9 cellular contexts compared by ENCODE assay signal in genomic region chr1:157073944-157074685, GRCh38. TPM values are rescaled to one million over a fixed set of nuclear protein-coding genes. Genes with fewer than 3 reads are reported as not detected.
DNase-seq lines count a peak whose midpoint lies in the region; ATAC-seq, FAIRE-seq and TF ChIP-seq lines count a peak whose summit lies in the region.
"Had no signal": no experiment of that assay in that cellular context is flagged by ENCODE, and none has a peak within 500 bp of the region (broad histone marks: within the 10 kb centered on the region; RNA-seq: fewer than 3 reads in every experiment).

No MANE protein-coding gene starts in this region.

- H3K4me1 ChIP-seq in gastroesophageal sphincter (peaks cover 0 to 8% (median 0%) of the 10 kb centered on the region in 3 donors), pancreas (peaks cover 0 to 3% (median 0%) of the 10 kb centered on the region in 3 donors)

- H3K4me3 ChIP-seq in gastroesophageal sphincter (peak overlapping the region in 1 of 2 donors; percentile 20), pancreas (no peak overlapping the region)

- no peak for TF ChIP-seq EP300 in gastroesophageal sphincter (IDR thresholded peaks at IDR 0.05)

- peak; percentile 87 for TF ChIP-seq CTCF in 22Rv1 (IDR thresholded peaks at IDR 0.05)
- peak; percentile 68 for TF ChIP-seq CTCF in GM12872 (IDR thresholded peaks at IDR 0.05; ENCODE audit: insufficient read depth, low read depth, low read length)
- peak; percentile 39 to 86 (median 64) for TF ChIP-seq CTCF in gastroesophageal sphincter (IDR thresholded peaks at IDR 0.05)
- TF ChIP-seq CTCF in pancreas (IDR thresholded peaks at IDR 0.05): peak; percentile 43 to 68 (median 56)

- WGBS in gastroesophageal sphincter (ENCODE audit: low coverage in 1 of 2), 2 donors: 0 to 40% methylated on average over 1 to 3 of the region's 35 CpGs
- WGBS in pancreas, 2 donors: 22% methylated on average over 34 to 35 of the region's 35 CpGs

- no peak for TF ChIP-seq POLR2A in gastroesophageal sphincter (IDR thresholded peaks at IDR 0.05)

- H3K36me3 ChIP-seq in gastroesophageal sphincter (no peaks in the 10 kb centered on the region), pancreas (no peaks in the 10 kb centered on the region)

- ATAC-seq in gastroesophageal sphincter: peak; percentile 58
- ATAC-seq in pancreas: peak; percentile 53 to 82 (median 76)
- ATAC-seq in HG03521 (IDR thresholded peaks at IDR 0.05; ENCODE audit: unreplicated experiment): no peak

- H3K27ac ChIP-seq in 22Rv1: no peak overlapping the region
- no peak overlapping the region for H3K27ac ChIP-seq in gastroesophageal sphincter
- no peak overlapping the region for H3K27ac ChIP-seq in pancreas

- intact Hi-C loops in pancreas (cut with DNase I): loop anchor here in 1 of 3 donors (10.0 kb wide), 1 partner anchor 159 kb away; no protein-coding TSS in a partner anchor

- H3K9me3 ChIP-seq in gastroesophageal sphincter (no peaks in the 10 kb centered on the region), pancreas (no peaks in the 10 kb centered on the region)

- no peak for FAIRE-seq in pancreas (lab: Jason Lieb, UNC)
- FAIRE-seq: endometrium had no signal

- H3K27me3 ChIP-seq in gastroesophageal sphincter (peaks cover 5% of the 10 kb centered on the region), pancreas (no peaks in the 10 kb centered on the region)

- peak; percentile 8 for DNase-seq in NCI-H524 treated with DMSO at 0.1 percent for 48 hours (lab: John Stamatoyannopoulos, UW)
- DNase-seq in activated CD8-positive, alpha-beta memory T cell treated with anti-CD3 and anti-CD28 coated beads, Interleukin-2, amount 50 U/mL, for 48 hours: peak; percentile 69
- peak; percentile 48 to 86 (median 72) for DNase-seq in pancreas
- DNase-seq in activated CD4-positive, CD25-positive, alpha-beta regulatory T cell (lab: John Stamatoyannopoulos, UW): no peak

RNA-seq across cellular contexts. Expression of gene ETV3L, which starts 25.5 kb away (rescaled TPM):
- not detected for total RNA-seq in gastroesophageal sphincter
- total RNA-seq in pancreas: not detected
- under 1 TPM in 1 of 2 donors, not detected in 1; 0.14 TPM for polyA plus RNA-seq in pancreas

RNA-seq across cellular contexts. Expression of gene ARHGEF11, which starts 28.6 kb away (rescaled TPM):
- total RNA-seq in gastroesophageal sphincter: 10 to 100 TPM; 28.5 to 51.7 (median 37.3) TPM
- total RNA-seq in pancreas: 10 to 100 TPM in 4 of 6 donors, 1 to 10 TPM in 2; 9.1 to 21.0 (median 11.7) TPM
- 10 to 100 TPM; 11.4 to 15.1 TPM for polyA plus RNA-seq in pancreas

Comparison
In these comparisons a context has a peak if more than half of its experiments do, and no peak if none do; other contexts are left out.
1. DNase-seq: peak in NCI-H524 treated with DMSO at 0.1 percent for 48 hours (single experiment), activated CD8-positive, alpha-beta memory T cell treated with anti-CD3 and anti-CD28 coated beads, Interleukin-2, amount 50 U/mL, for 48 hours (single experiment) and pancreas (6 of 6); none in activated CD4-positive, CD25-positive, alpha-beta regulatory T cell (0 of 4).
2. Peak in every context shown above with its lines, with median percentiles within 50 percentile points of each other: CTCF ChIP-seq.